Comparison of ENCODE assay signal across 11 cellular contexts in the genomic region with DNA sequence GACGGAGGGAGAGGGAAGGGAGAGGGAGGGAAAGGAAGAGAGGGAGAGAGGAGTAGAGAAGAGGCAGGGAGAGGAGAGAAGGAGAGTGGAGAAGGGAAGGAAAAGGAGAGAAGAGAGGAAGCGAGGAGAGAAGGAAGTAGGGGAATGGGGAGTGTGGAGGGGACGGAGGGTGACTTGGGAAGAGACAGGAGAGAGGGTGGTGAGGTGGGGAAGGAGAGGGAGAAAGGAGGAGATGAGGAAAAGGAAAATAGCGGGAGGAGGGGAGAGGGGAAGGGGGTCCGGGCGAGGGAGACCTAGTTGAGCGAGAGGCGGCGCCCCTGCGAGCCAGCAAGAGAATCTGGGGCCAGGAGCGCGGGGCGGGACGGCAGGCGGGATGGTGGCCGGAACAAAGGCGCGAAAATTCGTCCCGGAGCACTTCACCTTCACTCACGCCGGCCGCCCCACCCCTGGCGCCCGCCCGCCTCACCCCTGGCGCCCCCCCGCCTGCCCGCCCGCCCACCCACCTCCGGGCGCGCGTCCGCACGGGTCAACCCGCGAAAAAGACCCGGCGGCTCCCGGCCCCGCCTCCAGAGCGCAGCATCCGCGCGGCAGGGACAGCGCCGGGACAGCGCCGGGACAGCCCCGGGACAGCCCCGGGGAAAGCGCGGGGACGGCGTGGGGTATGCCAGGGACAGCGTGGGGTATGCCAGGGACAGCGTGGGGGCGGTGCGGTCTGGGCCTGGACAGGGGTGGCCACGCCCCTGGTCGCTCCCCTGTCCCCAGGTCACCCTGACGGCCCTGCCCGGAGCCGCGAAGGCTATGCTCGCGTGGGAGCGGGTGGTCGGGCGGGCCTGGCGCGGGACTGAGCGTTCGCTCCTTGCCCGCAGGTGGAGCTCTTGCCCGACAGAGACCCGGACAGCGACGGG. TPM values are rescaled to one million over a fixed set of nuclear protein-coding genes. Genes with fewer than 3 reads are reported as not detected.
DNase-seq lines count a peak whose midpoint lies in the region; ATAC-seq, FAIRE-seq and TF ChIP-seq lines count a peak whose summit lies in the region.
"Had no signal": no experiment of that assay in that cellular context is flagged by ENCODE, and none has a peak within 500 bp of the region (broad histone marks: within the 10 kb centered on the region; RNA-seq: fewer than 3 reads in every experiment).

No MANE protein-coding gene starts in this region.

- H3K9me3 ChIP-seq in mammary epithelial cell (replicated peaks; ENCODE audit: insufficient read depth, low read length) (no peaks in the 10 kb centered on the region), neural cell (ENCODE audit: low read length) (no peaks in the 10 kb centered on the region)
- no peaks in the 10 kb centered on the region for H3K9me3 ChIP-seq in CD4-positive, alpha-beta T cell (ENCODE audit: control insufficient read depth, low read length)
- H3K9me3 ChIP-seq: adrenal gland had no signal

- intact Hi-C loops in mammary epithelial cell (cut with micrococcal nuclease): loop anchor here (2.0 kb wide), 1 partner anchor 118 kb away; no protein-coding TSS in a partner anchor
- intact Hi-C loops in CD4-positive, alpha-beta T cell (cut with DNase I, micrococcal nuclease): no loop called here

- POLR2A ChIA-PET in CD4-positive, alpha-beta T cell (lab: Charles Lee): no interaction called here

- no peaks in the 10 kb centered on the region for H4K20me1 ChIP-seq in mammary epithelial cell (ENCODE audit: insufficient read depth, low read length)
- H4K20me1 ChIP-seq in neural cell (ENCODE audit: insufficient read depth): no peaks in the 10 kb centered on the region

- H2AFZ ChIP-seq in mammary epithelial cell (ENCODE audit: low read depth, low read length) (peak overlapping the region; percentile 52), neural cell (ENCODE audit: low read depth, low read length) (no peak overlapping the region)

- H3K27ac ChIP-seq in mammary epithelial cell (ENCODE audit: insufficient read depth, low read depth, low read length) (no peak overlapping the region), neural cell (ENCODE audit: low read length) (no peak overlapping the region)
- H3K27ac ChIP-seq in CD4-positive, alpha-beta T cell (ENCODE audit: low read depth, low read length): no peak overlapping the region
- H3K27ac ChIP-seq: adrenal gland had no signal

- H3K9me3 Mint-ChIP-seq in CD4-positive, alpha-beta T cell: peaks cover 3% of the 10 kb centered on the region

- H3K4me3 ChIP-seq in mammary epithelial cell (replicated peaks in 1 of 3; ENCODE audit: insufficient read depth in 1 of 3, low read depth in 2 of 3, low read length in 3 of 3) (peak overlapping the region in 2 of 3 experiments; percentile 23 to 25), neural cell (ENCODE audit: low read length) (peak overlapping the region; percentile 70)

- no peaks in the 10 kb centered on the region for H3K9me2 ChIP-seq in neural cell (ENCODE audit: insufficient read depth, low read length)

- DNase-seq in D721Med (ENCODE audit: insufficient read length, low spot score): peak; percentile 55
- peak; percentile 32 for DNase-seq in KBM-7
- DNase-seq in mammary epithelial cell: no peak
- DNase-seq in UCSD-AML1 (lab: John Stamatoyannopoulos, UW; ENCODE audit: unreplicated experiment): no peak
- no peak for DNase-seq in CD4-positive, alpha-beta T cell
- DNase-seq in NCI-H446 (lab: John Stamatoyannopoulos, UW): no peak
- DNase-seq: NCI-H1694 treated with DMSO at 0.1 percent for 48 hours had no signal

- H3K27ac Mint-ChIP-seq in CD4-positive, alpha-beta T cell: no peak overlapping the region

- H3K36me3 ChIP-seq in mammary epithelial cell (ENCODE audit: insufficient read depth, low read length) (no peaks in the 10 kb centered on the region), neural cell (ENCODE audit: insufficient read depth, low read length) (no peaks in the 10 kb centered on the region)
- H3K36me3 ChIP-seq: adrenal gland had no signal

- H3K4me3 Mint-ChIP-seq in CD4-positive, alpha-beta T cell: no peak overlapping the region

- dilution Hi-C loops in mammary epithelial cell (cut with HindIII; ENCODE audit: low sequenced_read_pairs): no loop called here

- no TSS peak for BruUV-seq in mammary epithelial cell (replicated peaks; lab: Mats Ljungman, UMichigan)

- FAIRE-seq in D721Med (lab: Jason Lieb, UNC): no peak

- in situ Hi-C loops in KBM-7 (cut with MboI; ENCODE audit: low pct_unique_long_range_greater_than_20kb, low sequenced_read_pairs) (no loop called here), mammary epithelial cell (cut with MboI; ENCODE audit: low sequenced_read_pairs in 2 of 2) (no loop called here)

- H3K27me3 ChIP-seq in mammary epithelial cell (ENCODE audit: insufficient read depth, low read length): peaks cover 56% of the 10 kb centered on the region
- H3K27me3 ChIP-seq in neural cell (ENCODE audit: insufficient read depth, low read depth, low read length): peaks cover 60% of the 10 kb centered on the region
- peaks cover 41% of the 10 kb centered on the region for H3K27me3 ChIP-seq in CD4-positive, alpha-beta T cell (ENCODE audit: control insufficient read depth, insufficient read depth, low read length)

- 43% methylated on average over 3 of the region's 80 CpGs for WGBS in mammary epithelial cell (ENCODE audit: low coverage, missing lambda C conversion rate)

- TF ChIP-seq EP300 in neural cell (conservative IDR thresholded peaks at IDR 0.05; ENCODE audit: poor library complexity, severe bottlenecking): no peak

- no peak overlapping the region for H3K9ac ChIP-seq in mammary epithelial cell (ENCODE audit: insufficient read depth, low read length)
- peak overlapping the region; percentile 34 for H3K9ac ChIP-seq in neural cell (ENCODE audit: low read length)

- TF ChIP-seq RAD21 in neural cell (conservative IDR thresholded peaks at IDR 0.05): peak; percentile 78

- peaks cover 32% of the 10 kb centered on the region for H3K27me3 Mint-ChIP-seq in CD4-positive, alpha-beta T cell

- H3K79me2 ChIP-seq in mammary epithelial cell (ENCODE audit: insufficient read depth, low read length) (no peaks in the 10 kb centered on the region), neural cell (replicated peaks; ENCODE audit: insufficient read depth, low read length) (no peaks in the 10 kb centered on the region)

- no peak for ATAC-seq in CD4-positive, alpha-beta T cell (ENCODE audit: poor library complexity)
- no peak for ATAC-seq in GM19023 (IDR thresholded peaks at IDR 0.05; ENCODE audit: unreplicated experiment)

- H3K4me1 Mint-ChIP-seq in CD4-positive, alpha-beta T cell (ENCODE audit: low read depth): no peaks in the 10 kb centered on the region

- peaks cover 6% of the 10 kb centered on the region for H3F3A ChIP-seq in neural cell (ENCODE audit: insufficient read depth, low read length, poor library complexity, severe bottlenecking)

- TF ChIP-seq CTCF in D721Med (IDR thresholded peaks at IDR 0.05; ENCODE audit: insufficient read depth, missing control alignments) (peak; percentile 36), mammary epithelial cell (conservative IDR thresholded peaks at IDR 0.05 in 1 of 2, IDR thresholded peaks at IDR 0.05 in 1 of 2; ENCODE audit: extremely low read depth in 1 of 2, insufficient read depth in 1 of 2, low read depth in 1 of 2, low read length in 2 of 2) (peak; percentile 7 to 44), neural cell (IDR thresholded peaks at IDR 0.05; ENCODE audit: poor library complexity, severe bottlenecking) (peak; percentile 72)
- no peak for TF ChIP-seq CTCF in CD4-positive, alpha-beta T cell (IDR thresholded peaks at IDR 0.05)

- peaks cover 12% of the 10 kb centered on the region for H3K4me1 ChIP-seq in mammary epithelial cell (ENCODE audit: insufficient read depth, low read length)

- CTCF ChIA-PET in mammary epithelial cell (lab: Charles Lee; ENCODE audit: low non-redundant PET): interaction anchor here (0.6 kb wide), 1 partner anchor 1301 kb away, joined by 5 read pairs; no protein-coding TSS in a partner anchor
- CTCF ChIA-PET in CD4-positive, alpha-beta T cell (lab: Charles Lee): no interaction called here

- H3K4me2 ChIP-seq in mammary epithelial cell (ENCODE audit: insufficient read depth, low read depth, low read length): peak overlapping the region; percentile 83
- no peak overlapping the region for H3K4me2 ChIP-seq in neural cell (ENCODE audit: low read length)

- H3K36me3 Mint-ChIP-seq in CD4-positive, alpha-beta T cell (ENCODE audit: low read depth): no peaks in the 10 kb centered on the region

TF ChIP-seq in neural cell, 6 proteins besides CTCF, POLR2A, EP300 and RAD21 (continues in another document):
- no peak for TF ChIP-seq TAF1 (IDR thresholded peaks at IDR 0.05; ENCODE audit: low read depth)
- peak; percentile 79 for TF ChIP-seq SMC3 (conservative IDR thresholded peaks at IDR 0.05; ENCODE audit: poor library complexity)
- no peak for TF ChIP-seq MXI1 (conservative IDR thresholded peaks at IDR 0.05; ENCODE audit: poor library complexity, severe bottlenecking)
- TF ChIP-seq, protein P1, sequence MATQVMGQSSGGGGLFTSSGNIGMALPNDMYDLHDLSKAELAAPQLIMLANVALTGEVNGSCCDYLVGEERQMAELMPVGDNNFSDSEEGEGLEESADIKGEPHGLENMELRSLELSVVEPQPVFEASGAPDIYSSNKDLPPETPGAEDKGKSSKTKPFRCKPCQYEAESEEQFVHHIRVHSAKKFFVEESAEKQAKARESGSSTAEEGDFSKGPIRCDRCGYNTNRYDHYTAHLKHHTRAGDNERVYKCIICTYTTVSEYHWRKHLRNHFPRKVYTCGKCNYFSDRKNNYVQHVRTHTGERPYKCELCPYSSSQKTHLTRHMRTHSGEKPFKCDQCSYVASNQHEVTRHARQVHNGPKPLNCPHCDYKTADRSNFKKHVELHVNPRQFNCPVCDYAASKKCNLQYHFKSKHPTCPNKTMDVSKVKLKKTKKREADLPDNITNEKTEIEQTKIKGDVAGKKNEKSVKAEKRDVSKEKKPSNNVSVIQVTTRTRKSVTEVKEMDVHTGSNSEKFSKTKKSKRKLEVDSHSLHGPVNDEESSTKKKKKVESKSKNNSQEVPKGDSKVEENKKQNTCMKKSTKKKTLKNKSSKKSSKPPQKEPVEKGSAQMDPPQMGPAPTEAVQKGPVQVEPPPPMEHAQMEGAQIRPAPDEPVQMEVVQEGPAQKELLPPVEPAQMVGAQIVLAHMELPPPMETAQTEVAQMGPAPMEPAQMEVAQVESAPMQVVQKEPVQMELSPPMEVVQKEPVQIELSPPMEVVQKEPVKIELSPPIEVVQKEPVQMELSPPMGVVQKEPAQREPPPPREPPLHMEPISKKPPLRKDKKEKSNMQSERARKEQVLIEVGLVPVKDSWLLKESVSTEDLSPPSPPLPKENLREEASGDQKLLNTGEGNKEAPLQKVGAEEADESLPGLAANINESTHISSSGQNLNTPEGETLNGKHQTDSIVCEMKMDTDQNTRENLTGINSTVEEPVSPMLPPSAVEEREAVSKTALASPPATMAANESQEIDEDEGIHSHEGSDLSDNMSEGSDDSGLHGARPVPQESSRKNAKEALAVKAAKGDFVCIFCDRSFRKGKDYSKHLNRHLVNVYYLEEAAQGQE (IDR thresholded peaks at IDR 0.05; ENCODE audit: borderline replicate concordance): no peak
- no peak for TF ChIP-seq EZH2 (IDR thresholded peaks at IDR 0.05; ENCODE audit: borderline replicate concordance, insufficient read depth, low read length, poor library complexity, severe bottlenecking)

RNA-seq across cellular contexts. Expression of a gene that starts 4.2 kb away (rescaled TPM):
- total RNA-seq in mammary epithelial cell: not detected
- polyA plus RNA-seq in mammary epithelial cell (not detected), neural cell (40.4 and 49.1 TPM in 2 replicates)
- polyA minus RNA-seq in mammary epithelial cell (not detected), neural cell (70.2 and 70.8 TPM in 2 replicates)
- total RNA-seq in CD4-positive, alpha-beta T cell: not detected
- total RNA-seq: posterior vena cava had no signal

Comparison
In these comparisons a context has a peak if more than half of its experiments do, and no peak if none do; other contexts are left out.
1. DNase-seq: peak in D721Med (single experiment) and KBM-7 (single experiment); none in mammary epithelial cell (single experiment), UCSD-AML1 (single experiment), CD4-positive, alpha-beta T cell (0 of 10) and NCI-H446 (0 of 2).